Comparison of ENCODE assay signal across 17 cellular contexts in genomic region chr7:33700001-33700899, GRCh38.
"Had no signal": no experiment of that assay in that cellular context is flagged by ENCODE, and none has a peak within 500 bp of the region (broad histone marks: within the 10 kb centered on the region; RNA-seq: fewer than 3 reads in every experiment).

No MANE protein-coding gene starts in this region.

- H3K4me1 ChIP-seq: gastrocnemius medialis, sigmoid colon, uterus had no signal

- H3K27ac ChIP-seq: gastrocnemius medialis, sigmoid colon, skin epidermis, uterus had no signal

- DNase-seq: central memory CD4-positive, alpha-beta T cell; effector memory CD4-positive, alpha-beta T cell; gastrocnemius medialis; kidney; left cardiac atrium; left ventricle myocardium superior; mesenchymal stem cell; midbrain; naive thymus-derived CD4-positive, alpha-beta T cell; posterior cingulate gyrus; sigmoid colon; stimulated activated CD4-positive, alpha-beta T cell treated with anti-CD3 and anti-CD28 coated beads, Interleukin-12 subunit alpha, Interleukin-12 subunit beta, amount 100 ng/mL, for 4 hours; stimulated activated naive CD4-positive, alpha-beta T cell treated with Interleukin-2 at 50 U/mL for 16 hours; uterus had no signal

- H3K9me3 ChIP-seq: gastrocnemius medialis had no signal

- H3K36me3 ChIP-seq: gastrocnemius medialis, sigmoid colon, uterus had no signal

- H3K27me3 ChIP-seq: gastrocnemius medialis, sigmoid colon, uterus had no signal

- H3K4me3 ChIP-seq: gastrocnemius medialis, lung, sigmoid colon, skin epidermis, uterus had no signal

- ATAC-seq: esophagus mucosa; gastrocnemius medialis; left cardiac atrium; left ventricle myocardium superior; naive thymus-derived CD4-positive, alpha-beta T cell had no signal
